Comparison of ENCODE assay signal across 8 cellular contexts in genomic region chr10:100970076-100970913, GRCh38. TPM values are rescaled to one million over a fixed set of nuclear protein-coding genes. Genes with fewer than 3 reads are reported as not detected.
DNase-seq lines count a peak whose midpoint lies in the region; ATAC-seq and TF ChIP-seq lines count a peak whose summit lies in the region.

No MANE protein-coding gene starts in this region.

- WGBS in endodermal cell (ENCODE audit: insufficient coverage in 1 of 2, insufficient read length in 1 of 2), 2 experiments: 19 to 54% methylated on average over 5 to 7 of the region's 13 CpGs

- peak overlapping the region; percentile 50; the same call in 1 of the 2 replicates for H3K4me3 ChIP-seq in GM12864 (ENCODE audit: low read depth, low read length)
- peak overlapping the region; percentile 82 for H3K4me3 ChIP-seq in endodermal cell (ENCODE audit: low read length)

- H3K4me1 ChIP-seq in endodermal cell (ENCODE audit: control insufficient read depth, insufficient read depth, low read length): peaks cover 18% of the 10 kb centered on the region

- H3K36me3 Mint-ChIP-seq in T-helper 17 cell (ENCODE audit: low read depth): no peaks in the 10 kb centered on the region
- peaks cover 20% of the 10 kb centered on the region for H3K36me3 Mint-ChIP-seq in endodermal cell (ENCODE audit: low read depth)
- H3K36me3 Mint-ChIP-seq in naive thymus-derived CD8-positive, alpha-beta T cell: peaks cover 0 to 9% (median 4%) of the 10 kb centered on the region in 3 donors

- H3K27ac Mint-ChIP-seq in T-helper 17 cell: peak overlapping the region; percentile 24
- peak overlapping the region; percentile 83 for H3K27ac Mint-ChIP-seq in endodermal cell
- peak overlapping the region in 3 of 10 donors; percentile 28 to 76 (median 31) for H3K27ac Mint-ChIP-seq in naive thymus-derived CD8-positive, alpha-beta T cell

- ATAC-seq in T-helper 17 cell (peak; percentile 76), HG03565 (IDR thresholded peaks at IDR 0.05; ENCODE audit: unreplicated experiment) (no peak), HG03159 (IDR thresholded peaks at IDR 0.05; ENCODE audit: unreplicated experiment) (no peak), GM21367 (IDR thresholded peaks at IDR 0.05; ENCODE audit: unreplicated experiment) (no peak)
- peak; percentile 56 to 66 for ATAC-seq in naive thymus-derived CD8-positive, alpha-beta T cell

- peaks cover 14% of the 10 kb centered on the region for H3K4me1 Mint-ChIP-seq in T-helper 17 cell
- peaks cover 33% of the 10 kb centered on the region for H3K4me1 Mint-ChIP-seq in endodermal cell
- H3K4me1 Mint-ChIP-seq in naive thymus-derived CD8-positive, alpha-beta T cell: peaks cover 6 to 28% (median 10%) of the 10 kb centered on the region in 4 donors

- peak overlapping the region; percentile 34 for H3K9ac ChIP-seq in endodermal cell (ENCODE audit: extremely low read depth, low read length, poor library complexity, severe bottlenecking)

- H3K27ac ChIP-seq in endodermal cell (ENCODE audit: low read depth, low read length): no peak overlapping the region

- H3K9me3 ChIP-seq in T-helper 17 cell (ENCODE audit: control insufficient read depth, low read length, poor library complexity, severe bottlenecking) (no peaks in the 10 kb centered on the region), endodermal cell (ENCODE audit: control insufficient read depth, low read length) (no peaks in the 10 kb centered on the region)

- H3K27me3 Mint-ChIP-seq in T-helper 17 cell: no peaks in the 10 kb centered on the region
- no peaks in the 10 kb centered on the region for H3K27me3 Mint-ChIP-seq in endodermal cell (ENCODE audit: insufficient read depth)
- H3K27me3 Mint-ChIP-seq in naive thymus-derived CD8-positive, alpha-beta T cell: no peaks in the 10 kb centered on the region

- no peaks in the 10 kb centered on the region for H3K9me3 Mint-ChIP-seq in endodermal cell
- no peaks in the 10 kb centered on the region for H3K9me3 Mint-ChIP-seq in naive thymus-derived CD8-positive, alpha-beta T cell

- H3K4me3 Mint-ChIP-seq in T-helper 17 cell (peak overlapping the region; percentile 80), endodermal cell (peak overlapping the region; percentile 74)
- H3K4me3 Mint-ChIP-seq in naive thymus-derived CD8-positive, alpha-beta T cell: peak overlapping the region; percentile 57 to 73 (median 68)

- H3K36me3 ChIP-seq in endodermal cell (ENCODE audit: control insufficient read depth, insufficient read depth, low read length): peaks cover 15% of the 10 kb centered on the region

- POLR2A ChIA-PET in naive thymus-derived CD8-positive, alpha-beta T cell (lab: Charles Lee): interaction anchor here (2.4 kb wide), 1 partner anchor 27 kb away, joined by 12 read pairs; no protein-coding TSS in a partner anchor

- TF ChIP-seq CTCF in GM12864 (IDR thresholded peaks at IDR 0.05; ENCODE audit: low read depth, low read length, missing control alignments): no peak
- TF ChIP-seq CTCF in endodermal cell (conservative IDR thresholded peaks at IDR 0.05): no peak

- H3K27me3 ChIP-seq in endodermal cell (ENCODE audit: control insufficient read depth, insufficient read depth, low read length, poor library complexity, severe bottlenecking): no peaks in the 10 kb centered on the region

- DNase-seq in GM12864 (ENCODE audit: low read depth) (no peak), T-helper 17 cell (peak in 2 of 3 donors; percentile 29 to 33), endodermal cell (peak; percentile 86), H4 (ENCODE audit: low spot score) (no peak)
- DNase-seq in naive thymus-derived CD8-positive, alpha-beta T cell: peak in 9 of 10 donors; percentile 10 to 66 (median 42)

RNA-seq across cellular contexts. Expression of gene SEMA4G, which starts 1.0 kb away (rescaled TPM):
- total RNA-seq in T-helper 17 cell: 1 to 10 TPM in 1 of 2 donors, under 1 TPM in 1; 0.96 to 2.5 TPM
- 10 to 100 TPM; 20.1 to 36.6 TPM for total RNA-seq in endodermal cell
- polyA plus RNA-seq in endodermal cell (2013, experiment 1 of 2): 17.0 TPM
- polyA plus RNA-seq in endodermal cell (2013, experiment 2 of 2): 13.1 TPM
- 1 to 10 TPM; 1.6 to 2.0 TPM for total RNA-seq in naive thymus-derived CD8-positive, alpha-beta T cell
- polyA plus RNA-seq in naive thymus-derived CD8-positive, alpha-beta T cell: under 1 TPM in 1 of 3 donors, not detected in 2; 0.14 TPM
- 0.27 and 0.89 TPM in 2 replicates for total RNA-seq in H4 (2014; rRNA removed; shearing (Covaris generic))

RNA-seq across cellular contexts. Expression of gene MRPL43, which starts 17.0 kb away (rescaled TPM):
- total RNA-seq in T-helper 17 cell (10 to 100 TPM; 30.8 to 39.0 TPM), endodermal cell (10 to 100 TPM; 68.9 to 72.8 TPM)
- 85.0 TPM for polyA plus RNA-seq in endodermal cell (2013, experiment 1 of 2)
- polyA plus RNA-seq in endodermal cell (2013, experiment 2 of 2): 76.2 TPM
- total RNA-seq in naive thymus-derived CD8-positive, alpha-beta T cell: 10 to 100 TPM; 64.9 to 66.6 TPM
- polyA plus RNA-seq in naive thymus-derived CD8-positive, alpha-beta T cell: 100 to 1,000 TPM; 117 to 136 (median 123) TPM
- 94.3 and 105 TPM in 2 replicates for total RNA-seq in H4 (2014; rRNA removed; shearing (Covaris generic))

RNA-seq across cellular contexts. Expression of gene TWNK, which starts 17.0 kb away (rescaled TPM):
- total RNA-seq in T-helper 17 cell (1 to 10 TPM; 3.8 to 5.7 TPM), endodermal cell (10 to 100 TPM; 11.2 to 15.1 TPM)
- 13.7 TPM for polyA plus RNA-seq in endodermal cell (2013, experiment 1 of 2)
- 11.1 TPM for polyA plus RNA-seq in endodermal cell (2013, experiment 2 of 2)
- total RNA-seq in naive thymus-derived CD8-positive, alpha-beta T cell: 10 to 100 TPM; 17.0 to 18.2 TPM
- polyA plus RNA-seq in naive thymus-derived CD8-positive, alpha-beta T cell: 10 to 100 TPM in 1 of 3 donors, 1 to 10 TPM in 2; 5.3 to 18.2 (median 9.7) TPM
- 6.7 and 8.0 TPM in 2 replicates for total RNA-seq in H4 (2014; rRNA removed; shearing (Covaris generic))

RNA-seq across cellular contexts. Expression of gene LZTS2, which starts 29.3 kb away (rescaled TPM):
- 10 to 100 TPM; 16.0 to 23.4 TPM for total RNA-seq in T-helper 17 cell
- total RNA-seq in endodermal cell: 10 to 100 TPM; 76.8 to 85.9 TPM
- 81.0 TPM for polyA plus RNA-seq in endodermal cell (2013, experiment 1 of 2)
- 75.3 TPM for polyA plus RNA-seq in endodermal cell (2013, experiment 2 of 2)
- total RNA-seq in naive thymus-derived CD8-positive, alpha-beta T cell: 10 to 100 TPM; 33.5 to 34.3 TPM
- 10 to 100 TPM; 10.8 to 19.5 (median 13.1) TPM for polyA plus RNA-seq in naive thymus-derived CD8-positive, alpha-beta T cell
- total RNA-seq in H4 (2014; rRNA removed; shearing (Covaris generic)): 24.3 and 26.2 TPM in 2 replicates

RNA-seq across cellular contexts. Expression of gene SLF2, which starts 57.5 kb away (rescaled TPM):
- 10 to 100 TPM; 16.8 to 19.3 TPM for total RNA-seq in T-helper 17 cell
- 10 to 100 TPM; 31.5 to 38.9 TPM for total RNA-seq in endodermal cell
- polyA plus RNA-seq in endodermal cell (2013, experiment 1 of 2): 16.6 TPM
- polyA plus RNA-seq in endodermal cell (2013, experiment 2 of 2): 18.9 TPM
- 10 to 100 TPM; 45.8 to 46.1 TPM for total RNA-seq in naive thymus-derived CD8-positive, alpha-beta T cell
- 10 to 100 TPM in 2 of 3 donors, 1 to 10 TPM in 1; 9.7 to 11.2 (median 11.0) TPM for polyA plus RNA-seq in naive thymus-derived CD8-positive, alpha-beta T cell
- 13.9 and 14.0 TPM in 2 replicates for total RNA-seq in H4 (2014; rRNA removed; shearing (Covaris generic))

Comparison
In these comparisons a context has a peak if more than half of its experiments do, and no peak if none do; other contexts are left out.
1. DNase-seq: peak in T-helper 17 cell (2 of 3), endodermal cell (single experiment) and naive thymus-derived CD8-positive, alpha-beta T cell (9 of 10); none in GM12864 (single experiment) and H4 (single experiment).
2. ATAC-seq: peak in T-helper 17 cell (single experiment) and naive thymus-derived CD8-positive, alpha-beta T cell (2 of 2); none in HG03565 (single experiment), HG03159 (single experiment) and GM21367 (single experiment).
3. RNA of gene SEMA4G, which starts 1.0 kb away (total RNA-seq): 20.1 to 36.6 TPM in endodermal cell; 0.96 to 2.5 TPM in T-helper 17 cell, 1.6 to 2.0 TPM in naive thymus-derived CD8-positive, alpha-beta T cell and 0.27 to 0.89 TPM in H4; every median in the first group is over 4 times any median in the second.
4. Peak in every context shown above with its lines, with median percentiles within 50 percentile points of each other: H3K4me3 Mint-ChIP-seq.